ENCODE assay signal across 9 cellular contexts in the genomic region with DNA sequence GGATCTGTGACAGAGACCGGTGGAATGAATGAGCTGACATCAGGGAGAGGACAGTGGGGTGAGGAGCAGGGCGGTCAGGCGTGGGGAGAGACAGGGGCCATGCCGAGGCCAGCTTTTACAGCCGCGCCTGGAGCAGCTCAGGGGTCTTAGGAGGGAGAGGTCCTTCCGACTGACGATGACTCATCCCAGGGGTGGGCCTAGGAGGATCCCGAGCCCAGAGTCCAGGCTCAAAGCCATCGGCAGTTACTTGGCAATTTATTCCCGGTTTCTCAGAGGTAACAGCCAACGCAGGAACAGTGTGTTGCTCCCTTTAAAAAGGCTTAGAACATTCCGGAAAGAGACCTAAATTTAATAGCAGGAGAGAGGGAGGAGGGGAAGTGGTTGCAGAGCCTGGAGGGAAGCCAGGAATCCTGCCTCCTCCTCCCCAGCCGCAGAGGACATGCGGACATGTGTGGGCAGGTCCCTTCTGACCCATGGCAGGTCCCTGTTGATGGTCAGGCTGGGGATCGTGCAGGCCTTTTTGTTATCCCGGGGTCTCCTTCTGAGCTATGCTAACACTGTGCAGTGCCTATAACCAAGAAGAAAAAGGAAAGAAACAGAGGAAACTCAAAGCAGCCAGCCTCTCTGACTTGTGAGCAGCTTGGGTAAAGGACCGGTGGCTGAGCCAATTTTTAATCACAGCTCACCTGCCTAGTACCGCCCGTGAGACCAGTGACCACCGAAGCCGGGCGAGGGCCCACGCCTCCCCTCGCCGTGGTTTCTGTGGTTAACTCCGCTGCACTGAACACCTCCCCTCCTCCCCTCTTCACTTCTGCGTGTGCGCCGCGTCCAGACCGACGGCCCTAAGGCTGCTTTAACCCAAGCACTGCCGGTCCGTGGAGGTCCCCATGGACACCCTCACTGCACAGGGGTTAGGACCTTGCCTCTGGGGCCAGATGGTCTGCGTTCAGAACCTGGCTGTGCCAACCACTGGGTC.
DNase-seq lines count a peak whose midpoint lies in the region; ATAC-seq and TF ChIP-seq lines count a peak whose summit lies in the region.
"Had no signal": no experiment of that assay in that cellular context is flagged by ENCODE, and none has a peak within 500 bp of the region (broad histone marks: within the 10 kb centered on the region; RNA-seq: fewer than 3 reads in every experiment).

No MANE protein-coding gene starts in this region.

- intact Hi-C loops in OCI-LY7 (cut with micrococcal nuclease; ENCODE audit: unreplicated experiment), result loop anchor here (2.0 to 10.0 kb wide), 3 partner anchors 99 to 513 kb away; no protein-coding TSS in a partner anchor
- intact Hi-C loops in esophagus squamous epithelium (cut with DNase I), result no loop called here
- intact Hi-C loops in prostate gland (cut with DNase I), result loop anchor here (10.0 kb wide), 1 partner anchor 97 kb away; no protein-coding TSS in a partner anchor

- no peak for TF ChIP-seq CTCF in OCI-LY7 (conservative IDR thresholded peaks at IDR 0.05; ENCODE audit: low read length)
- no peak for TF ChIP-seq CTCF in esophagus squamous epithelium (IDR thresholded peaks at IDR 0.05)
- TF ChIP-seq CTCF in prostate gland (IDR thresholded peaks at IDR 0.05), result no peak

- H2AFZ ChIP-seq in OCI-LY7 (ENCODE audit: low read length), result peak overlapping the region; percentile 47

- H3K4me1 ChIP-seq in OCI-LY7 (ENCODE audit: insufficient read depth, low read length, poor library complexity, severe bottlenecking) (peaks cover 39% of the 10 kb centered on the region), esophagus squamous epithelium (peaks cover 12 to 35% (median 19%) of the 10 kb centered on the region in 3 donors), prostate gland (replicated peaks) (peaks cover 6% of the 10 kb centered on the region)

- peak overlapping the region; percentile 67 for H3K4me2 ChIP-seq in OCI-LY7 (ENCODE audit: low read length)

- BruUV-seq in OCI-LY7 (replicated peaks; lab: Mats Ljungman, UMichigan), result no TSS peak

- peaks cover 0 to 13% (median 0%) of the 10 kb centered on the region in 4 donors for H3K27me3 ChIP-seq in esophagus squamous epithelium
- H3K27me3 ChIP-seq in prostate gland (replicated peaks; ENCODE audit: insufficient read depth), result no peaks in the 10 kb centered on the region

- 18 to 26% methylated on average over 22 to 27 of the region's 36 CpGs for WGBS in esophagus squamous epithelium, 2 donors
- 10% methylated on average over 36 of the region's 36 CpGs for WGBS in prostate gland

- DNase-seq in DMS153 treated with DMSO at 0.1 percent for 48 hours (lab: John Stamatoyannopoulos, UW; ENCODE audit: unreplicated experiment) (peak; percentile 0), DMS153 (lab: John Stamatoyannopoulos, UW) (no peak), OCI-LY7 (ENCODE audit: low spot score) (peak; percentile 64), esophagus squamous epithelium (lab: John Stamatoyannopoulos, UW) (no peak), prostate gland (ENCODE audit: low spot score) (peak; percentile 58), HuH-7 (ENCODE audit: low spot score) (no peak), NCI-H1930 (lab: John Stamatoyannopoulos, UW) (no peak)

- no peaks in the 10 kb centered on the region for H3K9me2 ChIP-seq in OCI-LY7 (ENCODE audit: insufficient read depth, low read length)

- TF ChIP-seq POLR2A in esophagus squamous epithelium (IDR thresholded peaks at IDR 0.05) (no peak), prostate gland (IDR thresholded peaks at IDR 0.05) (no peak)

- CTCF ChIA-PET in OCI-LY7 (lab: Charles Lee; ENCODE audit: unreplicated experiment), result no interaction called here

- H3K9me3 ChIP-seq in OCI-LY7 (ENCODE audit: low read length) (no peaks in the 10 kb centered on the region), esophagus squamous epithelium (no peaks in the 10 kb centered on the region), prostate gland (no peaks in the 10 kb centered on the region)

- H3K79me2 ChIP-seq in OCI-LY7 (ENCODE audit: insufficient read depth, low read depth, low read length), result no peaks in the 10 kb centered on the region

- H3K4me3 ChIP-seq in OCI-LY7 (ENCODE audit: low read depth, low read length, poor library complexity, severe bottlenecking) (peak overlapping the region; percentile 33), esophagus squamous epithelium (peak overlapping the region in 3 of 4 donors; percentile 16 to 51 (median 25)), prostate gland (no peak overlapping the region)

- H4K20me1 ChIP-seq in OCI-LY7 (ENCODE audit: insufficient read depth, low read length), result no peaks in the 10 kb centered on the region

- no peaks in the 10 kb centered on the region; the same call in 1 of the 2 replicates for H3K36me3 ChIP-seq in OCI-LY7 (ENCODE audit: insufficient read depth, low read length)
- no peaks in the 10 kb centered on the region for H3K36me3 ChIP-seq in esophagus squamous epithelium
- no peaks in the 10 kb centered on the region for H3K36me3 ChIP-seq in prostate gland

- POLR2A ChIA-PET in OCI-LY7 (lab: Charles Lee), result interaction anchor here (0.6 to 3.0 kb wide), 6 partner anchors 8 to 172 kb away, joined by 3 to 10 read pairs (median 3); no protein-coding TSS in a partner anchor

- ATAC-seq in GM21723 (IDR thresholded peaks at IDR 0.05; ENCODE audit: unreplicated experiment), result peak; percentile 39

- H3K27ac ChIP-seq in OCI-LY7 (ENCODE audit: low read depth, low read length, poor library complexity, severe bottlenecking), result peak overlapping the region; percentile 51
- H3K27ac ChIP-seq in esophagus squamous epithelium, result peak overlapping the region in 3 of 4 donors; percentile 17 to 57 (median 27)
- H3K27ac ChIP-seq in prostate gland, result peak overlapping the region; percentile 28 to 65
- H3K27ac ChIP-seq: 22Rv1 had no signal

Comparison
In these comparisons a context has a peak if more than half of its experiments do, and no peak if none do; other contexts are left out.
1. DNase-seq: peak in DMS153 treated with DMSO at 0.1 percent for 48 hours (single experiment), OCI-LY7 (single experiment) and prostate gland (single experiment); none in DMS153 (single experiment), esophagus squamous epithelium (single experiment), HuH-7 (single experiment) and NCI-H1930 (0 of 2).
2. H3K4me3 ChIP-seq: peak in OCI-LY7 (single experiment) and esophagus squamous epithelium (3 of 4); none in prostate gland (0 of 2).
3. Peak in every context shown above with its lines, with median percentiles within 50 percentile points of each other: H3K27ac ChIP-seq.